Comparison of ENCODE assay signal across 9 cellular contexts in the genomic region with DNA sequence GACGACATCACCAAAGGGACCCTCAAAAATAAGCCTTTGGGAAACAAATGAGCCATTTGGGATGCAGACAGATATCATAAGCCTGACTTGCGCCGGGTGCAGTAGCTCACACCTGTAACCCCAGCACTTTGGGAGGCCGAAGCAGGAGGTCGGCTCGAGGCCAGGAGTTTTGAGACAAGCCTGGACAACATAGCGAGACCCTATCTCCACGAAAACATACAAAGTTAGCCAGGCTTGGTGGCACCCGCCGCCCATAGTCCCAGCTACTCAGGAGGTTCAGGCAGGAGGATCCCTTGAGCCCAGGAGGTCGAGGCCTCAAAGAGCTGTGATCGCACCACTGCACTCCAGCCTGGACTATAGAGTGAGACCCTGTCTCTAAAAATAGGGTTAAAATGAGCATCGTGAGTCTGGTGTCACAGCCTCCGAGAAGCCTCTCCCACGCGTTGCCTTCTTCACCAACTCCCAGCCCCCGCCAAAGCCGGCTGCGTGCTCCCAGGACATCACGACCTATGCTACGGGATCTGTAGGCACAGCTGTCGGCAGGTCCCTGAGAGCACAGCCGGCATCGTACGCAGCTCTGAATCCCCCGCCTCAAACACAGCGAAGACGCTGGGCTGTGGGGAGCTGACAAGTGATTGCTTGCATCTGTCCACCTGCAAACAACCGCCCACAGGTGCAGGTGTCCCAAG. TPM values are rescaled to one million over a fixed set of nuclear protein-coding genes. Genes with fewer than 3 reads are reported as not detected.
DNase-seq lines count a peak whose midpoint lies in the region; ATAC-seq and TF ChIP-seq lines count a peak whose summit lies in the region.
"Had no signal": no experiment of that assay in that cellular context is flagged by ENCODE, and none has a peak within 500 bp of the region (broad histone marks: within the 10 kb centered on the region; RNA-seq: fewer than 3 reads in every experiment).

No MANE protein-coding gene starts in this region.

- peaks cover 64% of the 10 kb centered on the region for H3K79me2 ChIP-seq in hepatocyte

- peak overlapping the region; percentile 95 for H3K27ac Mint-ChIP-seq in T-helper 2 cell treated with Interferon-gamma antibody and Interleukin-4, amounts not matched to agents 5 μg/mL and 100 μg/mL, for 36 hours
- peak overlapping the region; percentile 88 for H3K27ac Mint-ChIP-seq in activated CD4-positive, alpha-beta memory T cell treated with anti-CD3 and anti-CD28 coated beads, Interleukin-2, amount 10 ng/mL, durations not matched to agents 7 days and 5 days
- peak overlapping the region; percentile 97 for H3K27ac Mint-ChIP-seq in stimulated activated effector memory CD8-positive, alpha-beta T cell treated with anti-CD3 and anti-CD28 coated beads, Interleukin-12 subunit alpha, Interleukin-12 subunit beta, amount 100 ng/mL, for 72 hours

- no peaks in the 10 kb centered on the region for H3K9me3 ChIP-seq in hepatocyte (ENCODE audit: low read depth)

- ATAC-seq in stimulated activated effector memory CD8-positive, alpha-beta T cell treated with anti-CD3 and anti-CD28 coated beads, Interleukin-12 subunit alpha, Interleukin-12 subunit beta, amount 100 ng/mL, for 72 hours, result no peak
- no peak for ATAC-seq in GM21360 (IDR thresholded peaks at IDR 0.05; ENCODE audit: unreplicated experiment)
- no peak for ATAC-seq in GM21576 (IDR thresholded peaks at IDR 0.05; ENCODE audit: unreplicated experiment)

- WGBS in hepatocyte (ENCODE audit: low lambda C conversion rate, missing lambda C conversion rate), result 88% methylated on average over 28 of the region's 29 CpGs

- H3K36me3 Mint-ChIP-seq in T-helper 2 cell treated with Interferon-gamma antibody and Interleukin-4, amounts not matched to agents 5 μg/mL and 100 μg/mL, for 36 hours (ENCODE audit: low read depth), result peaks cover 7% of the 10 kb centered on the region
- no peaks in the 10 kb centered on the region for H3K36me3 Mint-ChIP-seq in activated CD4-positive, alpha-beta memory T cell treated with anti-CD3 and anti-CD28 coated beads, Interleukin-2, amount 10 ng/mL, durations not matched to agents 7 days and 5 days (ENCODE audit: low read depth)
- peaks cover 38% of the 10 kb centered on the region for H3K36me3 Mint-ChIP-seq in stimulated activated effector memory CD8-positive, alpha-beta T cell treated with anti-CD3 and anti-CD28 coated beads, Interleukin-12 subunit alpha, Interleukin-12 subunit beta, amount 100 ng/mL, for 72 hours

- peak overlapping the region; percentile 97 for H3K4me3 ChIP-seq in hepatocyte

- no peaks in the 10 kb centered on the region for H3K27me3 ChIP-seq in hepatocyte

- H3K4me3 Mint-ChIP-seq in T-helper 2 cell treated with Interferon-gamma antibody and Interleukin-4, amounts not matched to agents 5 μg/mL and 100 μg/mL, for 36 hours, result peak overlapping the region; percentile 95
- H3K4me3 Mint-ChIP-seq in activated CD4-positive, alpha-beta memory T cell treated with anti-CD3 and anti-CD28 coated beads, Interleukin-2, amount 10 ng/mL, durations not matched to agents 7 days and 5 days, result peak overlapping the region; percentile 87
- H3K4me3 Mint-ChIP-seq in stimulated activated effector memory CD8-positive, alpha-beta T cell treated with anti-CD3 and anti-CD28 coated beads, Interleukin-12 subunit alpha, Interleukin-12 subunit beta, amount 100 ng/mL, for 72 hours, result peak overlapping the region; percentile 86

- no peaks in the 10 kb centered on the region for H3K9me3 Mint-ChIP-seq in T-helper 2 cell treated with Interferon-gamma antibody and Interleukin-4, amounts not matched to agents 5 μg/mL and 100 μg/mL, for 36 hours
- no peaks in the 10 kb centered on the region for H3K9me3 Mint-ChIP-seq in activated CD4-positive, alpha-beta memory T cell treated with anti-CD3 and anti-CD28 coated beads, Interleukin-2, amount 10 ng/mL, durations not matched to agents 7 days and 5 days
- H3K9me3 Mint-ChIP-seq in stimulated activated effector memory CD8-positive, alpha-beta T cell treated with anti-CD3 and anti-CD28 coated beads, Interleukin-12 subunit alpha, Interleukin-12 subunit beta, amount 100 ng/mL, for 72 hours, result no peaks in the 10 kb centered on the region

- peak overlapping the region; percentile 100 for H3K27ac ChIP-seq in hepatocyte

- H3K9me2 ChIP-seq in hepatocyte (replicated peaks; ENCODE audit: insufficient read depth), result no peaks in the 10 kb centered on the region

- H3K4me2 ChIP-seq in hepatocyte, result peak overlapping the region; percentile 86

- H3K4me1 Mint-ChIP-seq in T-helper 2 cell treated with Interferon-gamma antibody and Interleukin-4, amounts not matched to agents 5 μg/mL and 100 μg/mL, for 36 hours (ENCODE audit: low read depth), result peaks cover 26% of the 10 kb centered on the region
- peaks cover 44% of the 10 kb centered on the region for H3K4me1 Mint-ChIP-seq in activated CD4-positive, alpha-beta memory T cell treated with anti-CD3 and anti-CD28 coated beads, Interleukin-2, amount 10 ng/mL, durations not matched to agents 7 days and 5 days
- H3K4me1 Mint-ChIP-seq in stimulated activated effector memory CD8-positive, alpha-beta T cell treated with anti-CD3 and anti-CD28 coated beads, Interleukin-12 subunit alpha, Interleukin-12 subunit beta, amount 100 ng/mL, for 72 hours, result peaks cover 54% of the 10 kb centered on the region

- no peak for DNase-seq in T-helper 2 cell treated with Interferon-gamma antibody and Interleukin-4, amounts not matched to agents 5 μg/mL and 100 μg/mL, for 36 hours (ENCODE audit: low spot score)
- DNase-seq in T-helper 2 cell (no peak), hepatocyte (ENCODE audit: low spot score) (no peak), NAMALWA (ENCODE audit: low spot score) (no peak)
- DNase-seq in activated CD4-positive, alpha-beta memory T cell treated with anti-CD3 and anti-CD28 coated beads, Interleukin-2, amount 10 ng/mL, durations not matched to agents 7 days and 5 days, result no peak
- no peak for DNase-seq in stimulated activated effector memory CD8-positive, alpha-beta T cell treated with anti-CD3 and anti-CD28 coated beads, Interleukin-12 subunit alpha, Interleukin-12 subunit beta, amount 100 ng/mL, for 72 hours (ENCODE audit: low spot score in 2 of 2)
- DNase-seq: NCI-H187 had no signal

- POLR2A ChIA-PET in activated CD4-positive, alpha-beta memory T cell treated with anti-CD3 and anti-CD28 coated beads, Interleukin-2, amount 10 ng/mL, durations not matched to agents 7 days and 5 days (lab: Charles Lee), result interaction anchor here (1.9 to 2.0 kb wide), 2 partner anchors 9 to 10 kb away, joined by 8 to 9 read pairs; no protein-coding TSS in a partner anchor

- no peak overlapping the region for H2AFZ ChIP-seq in hepatocyte

- no peaks in the 10 kb centered on the region for H3K27me3 Mint-ChIP-seq in T-helper 2 cell treated with Interferon-gamma antibody and Interleukin-4, amounts not matched to agents 5 μg/mL and 100 μg/mL, for 36 hours (ENCODE audit: low read depth)
- no peaks in the 10 kb centered on the region for H3K27me3 Mint-ChIP-seq in activated CD4-positive, alpha-beta memory T cell treated with anti-CD3 and anti-CD28 coated beads, Interleukin-2, amount 10 ng/mL, durations not matched to agents 7 days and 5 days

- peaks cover 62% of the 10 kb centered on the region for H4K20me1 ChIP-seq in hepatocyte (ENCODE audit: insufficient read depth, poor library complexity, severe bottlenecking)

- peaks cover 10% of the 10 kb centered on the region for H3K4me1 ChIP-seq in hepatocyte (ENCODE audit: insufficient read depth)

- CTCF ChIA-PET in activated CD4-positive, alpha-beta memory T cell treated with anti-CD3 and anti-CD28 coated beads, Interleukin-2, amount 10 ng/mL, durations not matched to agents 7 days and 5 days (lab: Charles Lee), result interaction anchor here (0.6 to 2.0 kb wide), 3 partner anchors 8 to 172 kb away, joined by 3 to 8 read pairs (median 4); no protein-coding TSS in a partner anchor

- TF ChIP-seq CTCF in hepatocyte (IDR thresholded peaks at IDR 0.05; ENCODE audit: poor library complexity), result no peak

- H3K36me3 ChIP-seq in hepatocyte (replicated peaks; ENCODE audit: insufficient read depth, low read depth), result no peaks in the 10 kb centered on the region

RNA-seq across cellular contexts. Expression of a gene that starts 1.6 kb away (rescaled TPM):
- 10 to 100 TPM; 46.5 to 47.5 TPM for total RNA-seq in activated CD4-positive, alpha-beta memory T cell treated with anti-CD3 and anti-CD28 coated beads, Interleukin-2, amount 10 ng/mL, durations not matched to agents 7 days and 5 days
- 13.2 and 13.4 TPM in 2 replicates for total RNA-seq in hepatocyte
- 22.8 and 26.2 TPM in 2 replicates for polyA plus RNA-seq in hepatocyte

RNA-seq across cellular contexts. Expression of a gene that starts 16.7 kb away (rescaled TPM):
- 10 to 100 TPM; 24.6 to 25.7 TPM for total RNA-seq in activated CD4-positive, alpha-beta memory T cell treated with anti-CD3 and anti-CD28 coated beads, Interleukin-2, amount 10 ng/mL, durations not matched to agents 7 days and 5 days
- 3.4 and 6.4 TPM in 2 replicates for total RNA-seq in hepatocyte
- 14.3 and 16.0 TPM in 2 replicates for polyA plus RNA-seq in hepatocyte

RNA-seq across cellular contexts. Expression of a gene that starts 34.6 kb away (rescaled TPM):
- 10 to 100 TPM; 22.5 to 23.3 TPM for total RNA-seq in activated CD4-positive, alpha-beta memory T cell treated with anti-CD3 and anti-CD28 coated beads, Interleukin-2, amount 10 ng/mL, durations not matched to agents 7 days and 5 days
- total RNA-seq in hepatocyte, result 1.4 and 1.7 TPM in 2 replicates
- polyA plus RNA-seq in hepatocyte, result 2.4 and 3.1 TPM in 2 replicates

RNA-seq across cellular contexts. Expression of a gene that starts 38.6 kb away (rescaled TPM):
- 100 to 1,000 TPM; 255 to 259 TPM for total RNA-seq in activated CD4-positive, alpha-beta memory T cell treated with anti-CD3 and anti-CD28 coated beads, Interleukin-2, amount 10 ng/mL, durations not matched to agents 7 days and 5 days
- 62.5 and 77.5 TPM in 2 replicates for total RNA-seq in hepatocyte
- polyA plus RNA-seq in hepatocyte, result 99.7 and 102 TPM in 2 replicates

RNA-seq across cellular contexts. Expression of a gene that starts 58.5 kb away (rescaled TPM):
- 10 to 100 TPM; 13.3 to 15.5 TPM for total RNA-seq in activated CD4-positive, alpha-beta memory T cell treated with anti-CD3 and anti-CD28 coated beads, Interleukin-2, amount 10 ng/mL, durations not matched to agents 7 days and 5 days
- total RNA-seq in hepatocyte, result 2.4 and 5.3 TPM in 2 replicates
- polyA plus RNA-seq in hepatocyte, result 11.0 and 11.6 TPM in 2 replicates
